In genomic region chr10:13162013-13162364, GRCh38 we compare ENCODE assay signal across 8 cellular contexts. TPM values are rescaled to one million over a fixed set of nuclear protein-coding genes. Genes with fewer than 3 reads are reported as not detected.
A peak's percentile ranks its signal among the peaks of the same experiment; 100 is the strongest.
DNase-seq lines count a peak whose midpoint lies in the region; ATAC-seq and TF ChIP-seq lines count a peak whose summit lies in the region.

No MANE protein-coding gene starts in this region.

- peak overlapping the region; percentile 88 for H3K4me3 Mint-ChIP-seq in activated naive CD4-positive, alpha-beta T cell treated with anti-CD3 and anti-CD28 coated beads, Interleukin-2, amount 10 ng/mL, durations not matched to agents 7 days and 5 days

- intact Hi-C loops in testis (cut with DNase I; ENCODE audit: low total_unique reads): loop anchor here (10.0 kb wide), 1 partner anchor 143 kb away; the partner anchor contains the start of gene PHYH

- peaks cover 32% of the 10 kb centered on the region for H3K79me2 ChIP-seq in SU-DHL-6 (ENCODE audit: insufficient read depth, low read length)
- no peaks in the 10 kb centered on the region for H3K79me2 ChIP-seq in hepatocyte

- TF ChIP-seq POLR2A in testis (IDR thresholded peaks at IDR 0.05): no peak

- CTCF ChIA-PET in activated naive CD4-positive, alpha-beta T cell treated with anti-CD3 and anti-CD28 coated beads, Interleukin-2, amount 10 ng/mL, durations not matched to agents 7 days and 5 days (lab: Charles Lee): interaction anchor here (0.6 to 2.6 kb wide), 9 partner anchors 14 to 190 kb away, joined by 3 to 13 read pairs (median 3); partner anchors contain the start of gene OPTN

- H3K27me3 ChIP-seq in SU-DHL-6 (ENCODE audit: low read length): no peaks in the 10 kb centered on the region
- no peaks in the 10 kb centered on the region for H3K27me3 ChIP-seq in hepatocyte
- H3K27me3 ChIP-seq in testis: no peaks in the 10 kb centered on the region

- H3K36me3 Mint-ChIP-seq in activated naive CD4-positive, alpha-beta T cell treated with anti-CD3 and anti-CD28 coated beads, Interleukin-2, amount 10 ng/mL, durations not matched to agents 7 days and 5 days: peaks cover 13% of the 10 kb centered on the region

- peak overlapping the region; percentile 80 for H3K4me3 ChIP-seq in SU-DHL-6 (ENCODE audit: insufficient read depth, low read length, poor library complexity, severe bottlenecking)
- H3K4me3 ChIP-seq in hepatocyte: peak overlapping the region; percentile 18
- peak overlapping the region; percentile 40 to 54 for H3K4me3 ChIP-seq in testis

- H3K36me3 ChIP-seq in SU-DHL-6 (ENCODE audit: low read length) (no peaks in the 10 kb centered on the region), hepatocyte (replicated peaks; ENCODE audit: insufficient read depth, low read depth) (no peaks in the 10 kb centered on the region), testis (ENCODE audit: low read depth, missing control alignments) (no peaks in the 10 kb centered on the region)

- no peak for ATAC-seq in HG02840 (IDR thresholded peaks at IDR 0.05; ENCODE audit: low FRiP score, unreplicated experiment)

- peak overlapping the region; percentile 64 for H3K4me2 ChIP-seq in SU-DHL-6 (ENCODE audit: low read depth, low read length, poor library complexity, severe bottlenecking)
- H3K4me2 ChIP-seq in hepatocyte: peak overlapping the region; percentile 85

- TF ChIP-seq CTCF in SU-DHL-6 (IDR thresholded peaks at IDR 0.05; ENCODE audit: insufficient read depth, low read length, poor library complexity, severe bottlenecking) (no peak), hepatocyte (IDR thresholded peaks at IDR 0.05; ENCODE audit: poor library complexity) (no peak), testis (IDR thresholded peaks at IDR 0.05) (no peak)

- no peaks in the 10 kb centered on the region for H4K20me1 ChIP-seq in SU-DHL-6 (ENCODE audit: low read depth, low read length)
- H4K20me1 ChIP-seq in hepatocyte (ENCODE audit: insufficient read depth, poor library complexity, severe bottlenecking): no peaks in the 10 kb centered on the region

- peak overlapping the region; percentile 78 for H3K27ac Mint-ChIP-seq in activated naive CD4-positive, alpha-beta T cell treated with anti-CD3 and anti-CD28 coated beads, Interleukin-2, amount 10 ng/mL, durations not matched to agents 7 days and 5 days

- no peaks in the 10 kb centered on the region for H3F3A ChIP-seq in SU-DHL-6 (ENCODE audit: insufficient read depth)

- no peaks in the 10 kb centered on the region for H3K9me3 ChIP-seq in SU-DHL-6 (ENCODE audit: insufficient read depth, low read length)
- H3K9me3 ChIP-seq in hepatocyte (ENCODE audit: low read depth): no peaks in the 10 kb centered on the region
- no peaks in the 10 kb centered on the region for H3K9me3 ChIP-seq in testis

- H3K4me1 Mint-ChIP-seq in activated naive CD4-positive, alpha-beta T cell treated with anti-CD3 and anti-CD28 coated beads, Interleukin-2, amount 10 ng/mL, durations not matched to agents 7 days and 5 days: peaks cover 34% of the 10 kb centered on the region

- H3K4me1 ChIP-seq in hepatocyte (ENCODE audit: insufficient read depth) (no peaks in the 10 kb centered on the region), testis (peaks cover 9% of the 10 kb centered on the region)

- DNase-seq in activated naive CD4-positive, alpha-beta T cell treated with anti-CD3 and anti-CD28 coated beads, Interleukin-2, amount 10 ng/mL, durations not matched to agents 7 days and 5 days: no peak
- no peak for DNase-seq in activated naive CD4-positive, alpha-beta T cell treated with Interleukin-2 at 50 U/mL for 16 hours
- no peak for DNase-seq in hepatocyte (ENCODE audit: low spot score)
- no peak for DNase-seq in testis
- DNase-seq in inferior parietal cortex (ENCODE audit: extremely low spot score): no peak
- no peak for DNase-seq in amygdala (lab: John Stamatoyannopoulos, UW)

- no peaks in the 10 kb centered on the region for H3K9me2 ChIP-seq in SU-DHL-6 (replicated peaks; ENCODE audit: insufficient read depth, low read length)
- no peaks in the 10 kb centered on the region for H3K9me2 ChIP-seq in hepatocyte (replicated peaks; ENCODE audit: insufficient read depth)

- no peaks in the 10 kb centered on the region for H3K27me3 Mint-ChIP-seq in activated naive CD4-positive, alpha-beta T cell treated with anti-CD3 and anti-CD28 coated beads, Interleukin-2, amount 10 ng/mL, durations not matched to agents 7 days and 5 days

- no peaks in the 10 kb centered on the region for H3K9me3 Mint-ChIP-seq in activated naive CD4-positive, alpha-beta T cell treated with anti-CD3 and anti-CD28 coated beads, Interleukin-2, amount 10 ng/mL, durations not matched to agents 7 days and 5 days

- H3K27ac ChIP-seq in SU-DHL-6 (ENCODE audit: low read depth, low read length): no peak overlapping the region
- no peak overlapping the region for H3K27ac ChIP-seq in hepatocyte
- H3K27ac ChIP-seq in testis: no peak overlapping the region

- peak overlapping the region; percentile 71 for H3K9ac ChIP-seq in SU-DHL-6 (ENCODE audit: low read length)

- WGBS in hepatocyte (ENCODE audit: low lambda C conversion rate, missing lambda C conversion rate): 10% methylated on average over 12 of the region's 12 CpGs
- 5 to 8% methylated on average over 12 of the region's 12 CpGs for WGBS in testis, 2 donors

- H2AFZ ChIP-seq in SU-DHL-6 (ENCODE audit: low read depth, low read length, severe bottlenecking) (peak overlapping the region; percentile 52), hepatocyte (no peak overlapping the region)

RNA-seq across cellular contexts. Expression of gene MCM10, which starts 0.6 kb away (rescaled TPM):
- total RNA-seq in hepatocyte (2.7 and 3.1 TPM in 2 replicates), testis (1 to 10 TPM; 2.0 to 5.3 TPM)
- polyA plus RNA-seq in hepatocyte (3.6 and 4.7 TPM in 2 replicates), testis (ENCODE audit: insufficient read depth, low read depth, low replicate concordance) (2.1 TPM)

Comparison
In these comparisons a context has a peak if more than half of its experiments do, and no peak if none do; other contexts are left out.
1. H3K4me3 ChIP-seq: peak in every context shown above with its lines; median percentile 80 in SU-DHL-6; 47 in testis; 18 in hepatocyte.